ENCODE assay signal across 8 cellular contexts in genomic region chr15:99100245-99101173, GRCh38. TPM values are rescaled to one million over a fixed set of nuclear protein-coding genes. Genes with fewer than 3 reads are reported as not detected.
DNase-seq lines count a peak whose midpoint lies in the region; ATAC-seq and TF ChIP-seq lines count a peak whose summit lies in the region.

No MANE protein-coding gene starts in this region.

- no peak for TF ChIP-seq EP300 in sigmoid colon (IDR thresholded peaks at IDR 0.05)

- no peaks in the 10 kb centered on the region for H3K9me2 ChIP-seq in MM.1S (replicated peaks; ENCODE audit: insufficient read depth, low read length)

- H3K36me3 ChIP-seq in MM.1S (replicated peaks; ENCODE audit: insufficient read depth, low read length) (no peaks in the 10 kb centered on the region), brain microvascular endothelial cell (replicated peaks) (no peaks in the 10 kb centered on the region), iPS-15b (ENCODE audit: control insufficient read depth, insufficient read depth, low read length) (no peaks in the 10 kb centered on the region), sigmoid colon (no peaks in the 10 kb centered on the region)

- peak overlapping the region; percentile 74 for H2AFZ ChIP-seq in MM.1S (ENCODE audit: low read length)

- intact Hi-C loops in sigmoid colon (cut with DNase I): loop anchor here (1.0 kb wide), 1 partner anchor 112 kb away; no protein-coding TSS in a partner anchor

- DNase-seq in AG20443 (ENCODE audit: low spot score) (peak; percentile 91), MM.1S (peak; percentile 67), SKM-1 (lab: John Stamatoyannopoulos, UW; ENCODE audit: unreplicated experiment) (peak; percentile 51), brain microvascular endothelial cell (peak; percentile 67), sigmoid colon (peak; percentile 94)

- ATAC-seq in GM18907 (IDR thresholded peaks at IDR 0.05; ENCODE audit: unreplicated experiment) (peak; percentile 40), HG03457 (IDR thresholded peaks at IDR 0.05; ENCODE audit: unreplicated experiment) (no peak)

- H3K4me3 ChIP-seq in MM.1S (ENCODE audit: low read length): peak overlapping the region; percentile 52
- H3K4me3 ChIP-seq in brain microvascular endothelial cell (ENCODE audit: low read depth, low read length): peak overlapping the region; percentile 50
- peak overlapping the region; percentile 45 for H3K4me3 ChIP-seq in iPS-15b (ENCODE audit: low read depth, low read length)
- H3K4me3 ChIP-seq in sigmoid colon: peak overlapping the region; percentile 33 to 56 (median 42)

- H3K27me3 ChIP-seq in MM.1S (replicated peaks; ENCODE audit: insufficient read depth, low read length) (peaks cover 7% of the 10 kb centered on the region; the same call in 1 of the 2 replicates), brain microvascular endothelial cell (replicated peaks) (no peaks in the 10 kb centered on the region), iPS-15b (ENCODE audit: control insufficient read depth, insufficient read depth, low read length) (peaks cover 43% of the 10 kb centered on the region), sigmoid colon (no peaks in the 10 kb centered on the region)

- TF ChIP-seq CTCF in MM.1S (IDR thresholded peaks at IDR 0.05; ENCODE audit: low read length) (peak; percentile 87), brain microvascular endothelial cell (IDR thresholded peaks at IDR 0.05; ENCODE audit: low read depth, low read length, missing control alignments) (peak; percentile 89), sigmoid colon (IDR thresholded peaks at IDR 0.05) (peak; percentile 66 to 89 (median 80))

- H3K27ac ChIP-seq in MM.1S (ENCODE audit: low read length): no peak overlapping the region
- H3K27ac ChIP-seq in brain microvascular endothelial cell: no peak overlapping the region
- H3K27ac ChIP-seq in sigmoid colon: peak overlapping the region; percentile 30 to 92 (median 68)

- no peaks in the 10 kb centered on the region for H3F3A ChIP-seq in MM.1S (ENCODE audit: insufficient read depth, low read length)

- TF ChIP-seq POLR2A in sigmoid colon (IDR thresholded peaks at IDR 0.05): no peak

- H3K9ac ChIP-seq in MM.1S (ENCODE audit: low read length) (peak overlapping the region; percentile 22; the same call in 1 of the 2 replicates), iPS-15b (ENCODE audit: low read depth, low read length) (no peak overlapping the region)

- no peaks in the 10 kb centered on the region for H3K79me2 ChIP-seq in MM.1S (ENCODE audit: low read length)

- in situ Hi-C loops in brain microvascular endothelial cell (cut with HindIII; ENCODE audit: low pct_ligation_motif_present, low sequenced_read_pairs): loop anchor here (25.0 kb wide), 1 partner anchor 112 kb away; no protein-coding TSS in a partner anchor

- peak overlapping the region; percentile 90 for H3K4me2 ChIP-seq in MM.1S (ENCODE audit: low read depth, low read length)

- 0 out of 2 replicates have a peak, but pooled peaks cover 6% of the 10 kb centered on the region for H3K4me1 ChIP-seq in MM.1S (ENCODE audit: low read length)
- no peaks in the 10 kb centered on the region for H3K4me1 ChIP-seq in iPS-15b (ENCODE audit: control insufficient read depth, insufficient read depth, low read length)
- peaks cover 0 to 18% (median 5%) of the 10 kb centered on the region in 4 donors for H3K4me1 ChIP-seq in sigmoid colon

- H3K9me3 ChIP-seq in MM.1S (replicated peaks; ENCODE audit: insufficient read depth, low read length) (no peaks in the 10 kb centered on the region), iPS-15b (ENCODE audit: control insufficient read depth, insufficient read depth, low read length) (no peaks in the 10 kb centered on the region), sigmoid colon (no peaks in the 10 kb centered on the region)

- 4 to 5% methylated on average over 50 of the region's 50 CpGs for WGBS in sigmoid colon, 2 donors

- no peaks in the 10 kb centered on the region for H4K20me1 ChIP-seq in MM.1S (ENCODE audit: insufficient read depth, low read length)

RNA-seq across cellular contexts. Expression of gene SYNM, which starts 4.4 kb away (rescaled TPM):
- total RNA-seq in sigmoid colon: 1,000 to 10,000 TPM in 3 of 4 donors, 100 to 1,000 TPM in 1; 731 to 1,357 (median 1,117) TPM
- polyA plus RNA-seq in sigmoid colon: 10 to 100 TPM in 1 of 3 donors, 1 to 10 TPM in 1, under 1 TPM in 1; 0.69 to 31.9 (median 9.0) TPM

Comparison
In these comparisons a context has a peak if more than half of its experiments do, and no peak if none do; other contexts are left out.
1. H3K27ac ChIP-seq: peak in sigmoid colon (4 of 4); none in MM.1S (single experiment) and brain microvascular endothelial cell (single experiment).
2. Peak in every context shown above with its lines, with median percentiles within 50 percentile points of each other: DNase-seq, H3K4me3 ChIP-seq and CTCF ChIP-seq.